In the genomic region with DNA sequence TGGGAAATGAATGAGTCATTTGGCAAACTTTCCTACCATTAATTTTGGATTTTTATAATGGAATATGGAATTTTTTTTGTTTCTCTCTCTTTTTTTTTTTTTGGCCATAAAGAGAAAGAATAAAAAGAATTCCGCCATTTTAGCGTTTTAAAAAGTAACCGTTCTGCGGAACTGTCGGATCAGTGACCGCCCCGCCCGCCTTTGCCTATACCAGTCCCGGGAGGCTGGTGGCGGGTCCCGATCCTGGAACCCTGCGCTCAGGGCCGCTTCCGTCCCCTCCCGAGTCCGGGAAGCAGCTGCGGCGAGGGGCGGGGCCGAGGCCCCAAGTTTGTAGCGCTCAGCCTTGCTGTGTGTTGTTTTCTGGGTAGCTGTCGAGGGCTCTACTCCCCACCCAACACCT, we compare ENCODE assay signal across 1 cellular context.
TF ChIP-seq lines count a peak whose summit lies in the region.

No MANE protein-coding gene starts in this region.

TF ChIP-seq in HEK293, 187 proteins besides CTCF, POLR2A, EP300 and RAD21 (continued from another document):
- TF ChIP-seq, protein P1, sequence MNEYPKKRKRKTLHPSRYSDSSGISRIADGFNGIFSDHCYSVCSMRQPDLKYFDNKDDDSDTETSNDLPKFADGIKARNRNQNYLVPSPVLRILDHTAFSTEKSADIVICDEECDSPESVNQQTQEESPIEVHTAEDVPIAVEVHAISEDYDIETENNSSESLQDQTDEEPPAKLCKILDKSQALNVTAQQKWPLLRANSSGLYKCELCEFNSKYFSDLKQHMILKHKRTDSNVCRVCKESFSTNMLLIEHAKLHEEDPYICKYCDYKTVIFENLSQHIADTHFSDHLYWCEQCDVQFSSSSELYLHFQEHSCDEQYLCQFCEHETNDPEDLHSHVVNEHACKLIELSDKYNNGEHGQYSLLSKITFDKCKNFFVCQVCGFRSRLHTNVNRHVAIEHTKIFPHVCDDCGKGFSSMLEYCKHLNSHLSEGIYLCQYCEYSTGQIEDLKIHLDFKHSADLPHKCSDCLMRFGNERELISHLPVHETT (tag by site-specific recombination; IDR thresholded peaks at IDR 0.05) = no peak
- no peak for TF ChIP-seq ZNF585B (tag by site-specific recombination; IDR thresholded peaks at IDR 0.05)
- TF ChIP-seq ZNF621 (tag by site-specific recombination; IDR thresholded peaks at IDR 0.05) = no peak
- TF ChIP-seq, protein P2, sequence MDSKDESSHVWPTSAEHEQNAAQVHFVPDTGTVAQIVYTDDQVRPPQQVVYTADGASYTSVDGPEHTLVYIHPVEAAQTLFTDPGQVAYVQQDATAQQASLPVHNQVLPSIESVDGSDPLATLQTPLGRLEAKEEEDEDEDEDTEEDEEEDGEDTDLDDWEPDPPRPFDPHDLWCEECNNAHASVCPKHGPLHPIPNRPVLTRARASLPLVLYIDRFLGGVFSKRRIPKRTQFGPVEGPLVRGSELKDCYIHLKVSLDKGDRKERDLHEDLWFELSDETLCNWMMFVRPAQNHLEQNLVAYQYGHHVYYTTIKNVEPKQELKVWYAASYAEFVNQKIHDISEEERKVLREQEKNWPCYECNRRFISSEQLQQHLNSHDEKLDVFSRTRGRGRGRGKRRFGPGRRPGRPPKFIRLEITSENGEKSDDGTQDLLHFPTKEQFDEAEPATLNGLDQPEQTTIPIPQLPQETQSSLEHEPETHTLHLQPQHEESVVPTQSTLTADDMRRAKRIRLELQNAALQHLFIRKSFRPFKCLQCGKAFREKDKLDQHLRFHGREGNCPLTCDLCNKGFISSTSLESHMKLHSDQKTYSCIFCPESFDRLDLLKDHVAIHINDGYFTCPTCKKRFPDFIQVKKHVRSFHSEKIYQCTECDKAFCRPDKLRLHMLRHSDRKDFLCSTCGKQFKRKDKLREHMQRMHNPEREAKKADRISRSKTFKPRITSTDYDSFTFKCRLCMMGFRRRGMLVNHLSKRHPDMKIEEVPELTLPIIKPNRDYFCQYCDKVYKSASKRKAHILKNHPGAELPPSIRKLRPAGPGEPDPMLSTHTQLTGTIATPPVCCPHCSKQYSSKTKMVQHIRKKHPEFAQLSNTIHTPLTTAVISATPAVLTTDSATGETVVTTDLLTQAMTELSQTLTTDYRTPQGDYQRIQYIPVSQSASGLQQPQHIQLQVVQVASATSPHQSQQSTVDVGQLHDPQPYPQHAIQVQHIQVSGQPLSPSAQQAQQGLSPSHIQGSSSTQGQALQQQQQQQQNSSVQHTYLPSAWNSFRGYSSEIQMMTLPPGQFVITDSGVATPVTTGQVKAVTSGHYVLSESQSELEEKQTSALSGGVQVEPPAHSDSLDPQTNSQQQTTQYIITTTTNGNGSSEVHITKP (tag by site-specific recombination; IDR thresholded peaks at IDR 0.05) = no peak
